1 cellular context compared by ENCODE assay signal in genomic region chr2:98252394-98252793, GRCh38.
TF ChIP-seq lines count a peak whose summit lies in the region.

No MANE protein-coding gene starts in this region.

TF ChIP-seq in GM12878, 131 proteins besides CTCF, POLR2A, EP300 and RAD21 (continued from another document):
- TF ChIP-seq BCLAF1 (IDR thresholded peaks at IDR 0.05) (no peak), ZNF207 (IDR thresholded peaks at IDR 0.05; ENCODE audit: borderline replicate concordance) (no peak), USF2 (IDR thresholded peaks at IDR 0.05; ENCODE audit: borderline replicate concordance, low read depth, low read length) (no peak), MTA2 (IDR thresholded peaks at IDR 0.05; ENCODE audit: low read depth) (peak; percentile 15; the same call in 1 of the 2 replicates), BHLHE40 (IDR thresholded peaks at IDR 0.05; ENCODE audit: borderline replicate concordance in 1 of 2, low read depth in 2 of 2, low read length in 1 of 2) (peak in 1 of 2 experiments; percentile 16; a peak in 1 of 4 replicates), IKZF1 (conservative IDR thresholded peaks at IDR 0.05) (peak; percentile 51; the same call in 1 of the 2 replicates), MEF2B (IDR thresholded peaks at IDR 0.05; ENCODE audit: partially characterized antibody, poor library complexity, severe bottlenecking) (peak; percentile 11), REST (IDR thresholded peaks at IDR 0.05; ENCODE audit: low read depth, low read length) (no peak), MTA3 (IDR thresholded peaks at IDR 0.05; ENCODE audit: borderline replicate concordance, low read length) (no peak), NRF1 (conservative IDR thresholded peaks at IDR 0.05; ENCODE audit: low read depth, low read length) (no peak), NR2C1 (IDR thresholded peaks at IDR 0.05) (no peak), RFX5 (IDR thresholded peaks at IDR 0.05; ENCODE audit: low read depth, low read length) (no peak), SPI1 (IDR thresholded peaks at IDR 0.05; ENCODE audit: borderline replicate concordance, insufficient read depth, low read depth, low read length) (peak; percentile 60; the same call in 1 of the 2 replicates), IKZF2 (IDR thresholded peaks at IDR 0.05) (peak; percentile 23 to 47; a peak in 2 of 4 replicates), NR2C2 (IDR thresholded peaks at IDR 0.05; ENCODE audit: borderline replicate concordance, control insufficient read depth, insufficient read length, low read depth) (no peak), NBN (IDR thresholded peaks at IDR 0.05) (no peak), HDAC2 (IDR thresholded peaks at IDR 0.05) (no peak), BRCA1 (IDR thresholded peaks at IDR 0.05; ENCODE audit: low read depth, low read length) (no peak), WRNIP1 (IDR thresholded peaks at IDR 0.05; ENCODE audit: borderline replicate concordance, low read depth, low read length) (no peak), EED (IDR thresholded peaks at IDR 0.05; ENCODE audit: low read depth) (no peak), PAX5 (IDR thresholded peaks at IDR 0.05; ENCODE audit: borderline replicate concordance, low read depth, low read length) (no peak), TCF7 (IDR thresholded peaks at IDR 0.05; ENCODE audit: borderline replicate concordance) (no peak)
